8 cellular contexts compared by ENCODE assay signal in the genomic region with DNA sequence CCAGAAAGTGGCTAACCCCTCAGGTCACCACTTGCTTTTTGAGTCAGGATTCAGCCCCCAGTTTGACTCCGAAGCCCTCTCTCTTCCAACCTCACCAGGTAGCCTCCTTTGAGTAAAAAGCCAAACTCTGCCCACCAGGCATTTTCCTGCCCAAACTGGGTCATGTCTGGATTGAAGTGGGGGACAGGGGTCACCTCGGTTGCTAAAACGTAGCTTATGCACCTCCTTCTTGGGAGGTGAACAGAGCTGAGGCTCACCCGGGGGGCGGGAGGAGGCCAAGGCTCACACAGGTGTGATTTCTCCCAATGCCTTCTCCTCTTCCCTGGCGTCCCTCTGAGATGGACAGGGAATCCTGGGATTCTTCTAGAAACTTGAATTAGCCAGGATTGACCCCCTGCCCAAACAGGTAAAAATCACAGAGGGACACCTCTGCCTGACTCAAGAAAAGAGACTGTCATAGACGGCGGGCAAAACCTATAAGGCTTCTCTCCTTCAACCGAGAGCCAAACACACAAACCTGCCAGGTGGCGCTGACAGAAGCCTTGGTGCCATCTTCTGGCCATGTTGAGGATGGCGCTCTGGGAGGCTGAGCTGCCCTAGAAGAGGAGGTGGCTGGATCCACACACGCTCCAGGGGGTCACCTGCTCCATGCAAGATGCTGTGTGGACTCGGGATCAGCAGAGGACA. TPM values are rescaled to one million over a fixed set of nuclear protein-coding genes. Genes with fewer than 3 reads are reported as not detected.
DNase-seq lines count a peak whose midpoint lies in the region; ATAC-seq and TF ChIP-seq lines count a peak whose summit lies in the region.

No MANE protein-coding gene starts in this region.

- no peak overlapping the region for H3K27ac Mint-ChIP-seq in activated CD8-positive, alpha-beta T cell treated with anti-CD3 and anti-CD28 coated beads for 36 hours

- H3K79me2 ChIP-seq in parathyroid adenoma: no peaks in the 10 kb centered on the region

- intact Hi-C loops in activated CD8-positive, alpha-beta T cell treated with anti-CD3 and anti-CD28 coated beads for 36 hours (cut with micrococcal nuclease): no loop called here

- no peaks in the 10 kb centered on the region for H3K36me3 Mint-ChIP-seq in activated CD8-positive, alpha-beta T cell treated with anti-CD3 and anti-CD28 coated beads for 36 hours (ENCODE audit: low read depth)

- ATAC-seq in HG02571 (IDR thresholded peaks at IDR 0.05; ENCODE audit: unreplicated experiment) (peak; percentile 51), GM21723 (IDR thresholded peaks at IDR 0.05; ENCODE audit: unreplicated experiment) (no peak)
- peak; percentile 74 for ATAC-seq in activated CD8-positive, alpha-beta T cell treated with anti-CD3 and anti-CD28 coated beads for 36 hours

- POLR2A ChIA-PET in activated CD8-positive, alpha-beta T cell treated with anti-CD3 and anti-CD28 coated beads for 36 hours (lab: Charles Lee): no interaction called here

- H3K27me3 ChIP-seq in parathyroid adenoma (ENCODE audit: control insufficient read depth, insufficient read depth, low read length): no peaks in the 10 kb centered on the region

- H3K27me3 Mint-ChIP-seq in activated CD8-positive, alpha-beta T cell treated with anti-CD3 and anti-CD28 coated beads for 36 hours: peaks cover 29% of the 10 kb centered on the region

- no peaks in the 10 kb centered on the region for H3K9me3 ChIP-seq in parathyroid adenoma (ENCODE audit: control insufficient read depth, low read length)

- no peak overlapping the region for H3K4me3 Mint-ChIP-seq in activated CD8-positive, alpha-beta T cell treated with anti-CD3 and anti-CD28 coated beads for 36 hours

- H3K36me3 ChIP-seq in parathyroid adenoma (ENCODE audit: control insufficient read depth, insufficient read depth, low read length): no peaks in the 10 kb centered on the region

- no peak overlapping the region for H3K9ac ChIP-seq in parathyroid adenoma

- CTCF ChIA-PET in activated CD8-positive, alpha-beta T cell treated with anti-CD3 and anti-CD28 coated beads for 36 hours (lab: Charles Lee): interaction anchor here (0.6 to 1.9 kb wide), 12 partner anchors 8 to 306 kb away, joined by 3 to 8 read pairs (median 3); no protein-coding TSS in a partner anchor

- DNase-seq in NCI-H2081 (lab: John Stamatoyannopoulos, UW): peak; percentile 55 to 64
- no peak for DNase-seq in NCI-H2081 treated with DMSO at 0.1 percent for 48 hours (lab: John Stamatoyannopoulos, UW)
- peak; percentile 19 for DNase-seq in NCI-H2196 treated with DMSO at 0.1 percent for 48 hours (lab: John Stamatoyannopoulos, UW; ENCODE audit: unreplicated experiment)
- DNase-seq in activated CD8-positive, alpha-beta T cell treated with anti-CD3 and anti-CD28 coated beads for 36 hours: peak; percentile 67
- DNase-seq in fibroblast of mammary gland (ENCODE audit: low read depth): peak; percentile 62

- H3K27ac ChIP-seq in parathyroid adenoma: no peak overlapping the region

- H2AFZ ChIP-seq in parathyroid adenoma: no peak overlapping the region

- peak; percentile 50 for TF ChIP-seq CTCF in activated CD8-positive, alpha-beta T cell treated with anti-CD3 and anti-CD28 coated beads for 36 hours (IDR thresholded peaks at IDR 0.05)
- peak; percentile 80 for TF ChIP-seq CTCF in fibroblast of mammary gland (conservative IDR thresholded peaks at IDR 0.05; ENCODE audit: control insufficient read depth, insufficient read depth, low read depth, low read length)
- peak; percentile 62 for TF ChIP-seq CTCF in parathyroid adenoma (IDR thresholded peaks at IDR 0.05)

- no peaks in the 10 kb centered on the region for H3K4me1 Mint-ChIP-seq in activated CD8-positive, alpha-beta T cell treated with anti-CD3 and anti-CD28 coated beads for 36 hours (ENCODE audit: low read depth)

- no peak overlapping the region for H3K4me3 ChIP-seq in fibroblast of mammary gland (ENCODE audit: control insufficient read depth, low read depth, low read length)
- no peak overlapping the region for H3K4me3 ChIP-seq in parathyroid adenoma (ENCODE audit: low read depth, low read length)

- no peaks in the 10 kb centered on the region for H3K4me1 ChIP-seq in parathyroid adenoma

- H3K9me3 Mint-ChIP-seq in activated CD8-positive, alpha-beta T cell treated with anti-CD3 and anti-CD28 coated beads for 36 hours: no peaks in the 10 kb centered on the region

- no peak overlapping the region for H3K4me2 ChIP-seq in parathyroid adenoma (ENCODE audit: low read length)

RNA-seq across cellular contexts. Expression of a gene that starts 51.6 kb away (rescaled TPM):
- not detected for total RNA-seq in activated CD8-positive, alpha-beta T cell treated with anti-CD3 and anti-CD28 coated beads for 36 hours
